ENCODE assay signal across 9 cellular contexts in genomic region chr18:49490246-49490762, GRCh38. TPM values are rescaled to one million over a fixed set of nuclear protein-coding genes. Genes with fewer than 3 reads are reported as not detected.
DNase-seq lines count a peak whose midpoint lies in the region; FAIRE-seq and TF ChIP-seq lines count a peak whose summit lies in the region.
"Had no signal": no experiment of that assay in that cellular context is flagged by ENCODE, and none has a peak within 500 bp of the region (broad histone marks: within the 10 kb centered on the region; RNA-seq: fewer than 3 reads in every experiment).

No MANE protein-coding gene starts in this region.

- H3K36me3 ChIP-seq in PC-9 (ENCODE audit: low read depth) (peaks cover 30% of the 10 kb centered on the region), H1 (ENCODE audit: control insufficient read depth in 2 of 4, insufficient read depth in 4 of 4, low read length in 3 of 4) (peaks cover 15 to 45% (median 37%) of the 10 kb centered on the region in 4 experiments)

- no TSS peak for BruUV-seq in PC-9 (replicated peaks; lab: Mats Ljungman, UMichigan)

- H2BK120ac ChIP-seq in H1 (replicated peaks; ENCODE audit: low read depth, low read length) = no peak overlapping the region

- no peak overlapping the region for H2BK15ac ChIP-seq in H1 (ENCODE audit: low read length)

- CTCF ChIA-PET in PC-9 (lab: Charles Lee) (no interaction called here), H1 (lab: Charles Lee; ENCODE audit: partially characterized antibody) (no interaction called here)

- peaks cover 7% of the 10 kb centered on the region for H3K23me2 ChIP-seq in H1 (ENCODE audit: low read depth, low read length)

- no peak overlapping the region for H4K91ac ChIP-seq in H1 (replicated peaks; ENCODE audit: insufficient read length, low read length)

- peak overlapping the region in 1 of 4 experiments; percentile 16; a peak in 1 of 7 replicates for H3K9ac ChIP-seq in H1 (replicated peaks in 1 of 4; ENCODE audit: extremely low read depth in 1 of 4, low read depth in 3 of 4, low read length in 3 of 4)

- no peak; a peak in 1 of 3 replicates for TF ChIP-seq POLR2A in H1 (IDR thresholded peaks at IDR 0.05; ENCODE audit: control extremely low read depth in 1 of 2, low read depth in 2 of 2, low read length in 2 of 2)

- H3K4me1 ChIP-seq in PC-9 (replicated peaks; ENCODE audit: insufficient read depth) (peaks cover 31% of the 10 kb centered on the region), H1 (replicated peaks in 1 of 4; ENCODE audit: control insufficient read depth in 3 of 4, insufficient read depth in 4 of 4, low read length in 3 of 4) (peaks cover 3 to 8% (median 3%) of the 10 kb centered on the region in 4 experiments; a peak in 5 of 7 replicates)

- H3K79me2 ChIP-seq in PC-9 (ENCODE audit: low read depth) (peaks cover 46% of the 10 kb centered on the region), H1 (ENCODE audit: control insufficient read depth in 1 of 2, insufficient read depth in 2 of 2, low read length in 2 of 2) (peaks cover 6 to 39% of the 10 kb centered on the region in 2 experiments)

- H4K5ac ChIP-seq in H1 (ENCODE audit: insufficient read length, low read depth, low read length) = no peak overlapping the region

- no peak overlapping the region for H3K4ac ChIP-seq in H1 (replicated peaks; ENCODE audit: insufficient read length, low read depth, low read length)

- H4K20me1 ChIP-seq in PC-9 (ENCODE audit: insufficient read depth) (peaks cover 18% of the 10 kb centered on the region; the same call in 1 of the 2 replicates), H1 (replicated peaks in 1 of 2; ENCODE audit: control insufficient read depth in 1 of 2, insufficient read depth in 2 of 2, low read length in 2 of 2) (peaks cover 7% of the 10 kb centered on the region in 2 experiments)

- H4K8ac ChIP-seq in H1 (ENCODE audit: extremely low read depth, insufficient read depth, low read length) = no peak overlapping the region

- WGBS in H1 (ENCODE audit: extremely low coverage in 1 of 2, insufficient coverage in 1 of 2, insufficient read length in 1 of 2, insufficient replicate concordance in 2 of 2, low coverage in 1 of 2, low lambda C conversion rate in 2 of 2, missing lambda C conversion rate in 1 of 2), 2 experiments = 90% methylated on average over 4 of the region's 4 CpGs; no CpG with 5 or more reads in 1 of the 2 experiments

- TF ChIP-seq CTCF in PC-9 (conservative IDR thresholded peaks at IDR 0.05) (no peak), H1 (IDR thresholded peaks at IDR 0.05; ENCODE audit: control extremely low read depth in 1 of 3, insufficient read depth in 1 of 3, low read depth in 1 of 3, low read length in 3 of 3) (no peak), retinal pigment epithelial cell (conservative IDR thresholded peaks at IDR 0.05; ENCODE audit: low read depth, low read length) (no peak)

- H3K79me1 ChIP-seq in H1 (ENCODE audit: low read depth, low read length) = no peaks in the 10 kb centered on the region

- TF ChIP-seq RAD21 in H1 (IDR thresholded peaks at IDR 0.05 in 1 of 2, conservative IDR thresholded peaks at IDR 0.05 in 1 of 2; ENCODE audit: low read depth in 2 of 2, low read length in 2 of 2) = no peak

- H3K4me3 ChIP-seq in PC-9 = peak overlapping the region; percentile 97
- H3K4me3 ChIP-seq in H1 (ENCODE audit: extremely low read depth in 1 of 4, insufficient read depth in 2 of 4, low read depth in 3 of 4, low read length in 4 of 4) = peak overlapping the region in 2 of 4 experiments; percentile 30 to 88; a peak in 3 of 8 replicates
- peak overlapping the region; percentile 99 for H3K4me3 ChIP-seq in retinal pigment epithelial cell (ENCODE audit: low read length)

- H3K9me2 ChIP-seq in PC-9 (ENCODE audit: insufficient read depth) = no peaks in the 10 kb centered on the region

- H3K27ac ChIP-seq in PC-9 = peak overlapping the region; percentile 97
- no peak overlapping the region for H3K27ac ChIP-seq in H1 (ENCODE audit: low read depth, low read length)

- DNase-seq in DMS 273 (lab: John Stamatoyannopoulos, UW; ENCODE audit: unreplicated experiment) (peak; percentile 15), DMS 273 treated with DMSO at 0.1 percent for 48 hours (lab: John Stamatoyannopoulos, UW) (no peak), PC-9 (no peak), H1 (ENCODE audit: low read depth in 1 of 2, low spot score in 2 of 2) (no peak), retinal pigment epithelial cell (ENCODE audit: low read depth) (no peak), NCI-H510A (lab: John Stamatoyannopoulos, UW) (no peak), NCI-H1436 treated with DMSO at 0.1 percent for 48 hours (lab: John Stamatoyannopoulos, UW) (no peak), COR-L47 (lab: John Stamatoyannopoulos, UW) (no peak)
- DNase-seq: NCI-H748 treated with DMSO at 0.1 percent for 48 hours had no signal

- H3K27me3 ChIP-seq in PC-9 (ENCODE audit: insufficient read depth, low read depth) = no peaks in the 10 kb centered on the region
- H3K27me3 ChIP-seq in H1 (replicated peaks in 1 of 4; ENCODE audit: control insufficient read depth in 3 of 4, extremely low read depth in 1 of 4, insufficient read depth in 3 of 4, low read length in 3 of 4) = no peaks in the 10 kb centered on the region

- H2AFZ ChIP-seq in PC-9 (no peak overlapping the region), H1 (ENCODE audit: low read length) (no peak overlapping the region)

- no peak for FAIRE-seq in H1 (lab: Jason Lieb, UNC)

- no peak overlapping the region for H3K23ac ChIP-seq in H1 (ENCODE audit: insufficient read length)

- H2BK12ac ChIP-seq in H1 (ENCODE audit: low read depth, low read length) = no peak overlapping the region

- no peak for TF ChIP-seq EP300 in H1 (IDR thresholded peaks at IDR 0.05; ENCODE audit: borderline replicate concordance in 1 of 2, low read depth in 2 of 2, low read length in 2 of 2)

- H3K4me2 ChIP-seq in PC-9 (peak overlapping the region; percentile 97), H1 (ENCODE audit: insufficient read depth in 1 of 2, low read depth in 2 of 2, low read length in 2 of 2) (peak overlapping the region; percentile 79 to 89)

- H3K18ac ChIP-seq in H1 (ENCODE audit: extremely low read depth, low read length) = no peak overlapping the region

- H2AK5ac ChIP-seq in H1 (ENCODE audit: low read depth, low read length) = no peak overlapping the region

- no peak overlapping the region for H3K56ac ChIP-seq in H1 (replicated peaks; ENCODE audit: insufficient read length, low read depth, low read length)

- H2BK5ac ChIP-seq in H1 (ENCODE audit: low read depth, low read length) = no peak overlapping the region

- H3F3A ChIP-seq in PC-9 (ENCODE audit: insufficient read depth, low read depth) = peaks cover 55% of the 10 kb centered on the region

- H3K14ac ChIP-seq in H1 (ENCODE audit: insufficient read length) = no peak overlapping the region

- intact Hi-C loops in PC-9 (cut with micrococcal nuclease; ENCODE audit: unreplicated experiment) = no loop called here

- POLR2A ChIA-PET in PC-9 (lab: Charles Lee; ENCODE audit: unreplicated experiment) (no interaction called here), H1 (lab: Charles Lee; ENCODE audit: partially characterized antibody) (interaction anchor here (0.8 to 6.0 kb wide), 11 partner anchors 9 to 328 kb away, joined by 3 to 59 read pairs (median 4); partner anchors contain the start of gene DYM)

- no peak overlapping the region for H2BK20ac ChIP-seq in H1 (ENCODE audit: low read length)

- no peaks in the 10 kb centered on the region for H3K9me3 ChIP-seq in PC-9 (ENCODE audit: insufficient read depth, low read depth)
- H3K9me3 ChIP-seq in H1 (ENCODE audit: insufficient read depth in 2 of 2, low read depth in 1 of 2, low read length in 1 of 2) = no peaks in the 10 kb centered on the region

TF ChIP-seq in H1, 55 proteins besides CTCF, POLR2A, EP300 and RAD21:
- no peak for TF ChIP-seq ATF3 (IDR thresholded peaks at IDR 0.05; ENCODE audit: insufficient read depth, low read depth, low read length)
TF ChIP-seq in H1: peak in this region for 0.

RNA-seq across cellular contexts. Expression of gene RPL17, which starts 2.0 kb away (rescaled TPM):
- 1,187 and 1,243 TPM in 2 replicates for total RNA-seq in PC-9 (2021)
- total RNA-seq in H1 (2021; fragmentation: NEBNext Ultra II Directional; extraction: Animal tissue kit (Norgen Biotek cat#: 25700)) = 2,692 and 2,707 TPM in 2 replicates
- polyA plus RNA-seq in H1 (2011; rRNA removed) = 2,550 and 4,330 TPM in 2 replicates
- polyA plus RNA-seq in H1 (2011; cell fraction: cytosol; rRNA removed) = 4,763 TPM
- polyA plus RNA-seq in H1 (2011; cell fraction: nucleus; rRNA removed) = 1,813 TPM
- polyA plus RNA-seq in H1 (2012, experiment 1 of 2) = 3,622 to 5,232 TPM (median 4,180 TPM) in 4 replicates
- polyA plus RNA-seq in H1 (2012, experiment 2 of 2) = 1,892 TPM
- 4,430 TPM for polyA plus RNA-seq in H1 (2013, experiment 1 of 2)
- polyA plus RNA-seq in H1 (2013, experiment 2 of 2) = 4,563 TPM
- polyA minus RNA-seq in H1 (2011; rRNA and poly(A)+ RNA removed) = 1,374 and 2,105 TPM in 2 replicates
- 674 TPM for polyA minus RNA-seq in H1 (2011; cell fraction: cytosol; rRNA and poly(A)+ RNA removed)
- polyA minus RNA-seq in H1 (2011; cell fraction: nucleus; rRNA and poly(A)+ RNA removed) = 1,076 TPM

RNA-seq across cellular contexts. Expression of gene C18orf32, which starts 3.3 kb away (rescaled TPM):
- total RNA-seq in PC-9 (2021) = 11.3 and 19.2 TPM in 2 replicates
- total RNA-seq in H1 (2021; fragmentation: NEBNext Ultra II Directional; extraction: Animal tissue kit (Norgen Biotek cat#: 25700)) = 20.1 and 22.9 TPM in 2 replicates
- 14.9 and 17.3 TPM in 2 replicates for polyA plus RNA-seq in H1 (2011; rRNA removed)
- 21.1 TPM for polyA plus RNA-seq in H1 (2011; cell fraction: cytosol; rRNA removed)
- 11.5 TPM for polyA plus RNA-seq in H1 (2011; cell fraction: nucleus; rRNA removed)
- 5.7 to 9.1 TPM (median 8.2 TPM) in 4 replicates for polyA plus RNA-seq in H1 (2012, experiment 1 of 2)
- 17.5 TPM for polyA plus RNA-seq in H1 (2012, experiment 2 of 2)
- polyA plus RNA-seq in H1 (2013, experiment 1 of 2) = 39.6 TPM
- polyA plus RNA-seq in H1 (2013, experiment 2 of 2) = 42.4 TPM
- polyA minus RNA-seq in H1 (2011; rRNA and poly(A)+ RNA removed) = 1.1 and 1.7 TPM in 2 replicates
- 8.6 TPM for polyA minus RNA-seq in H1 (2011; cell fraction: cytosol; rRNA and poly(A)+ RNA removed)
- 6.0 TPM for polyA minus RNA-seq in H1 (2011; cell fraction: nucleus; rRNA and poly(A)+ RNA removed)

RNA-seq across cellular contexts. Expression of gene DYM, which starts 29.9 kb away (rescaled TPM):
- total RNA-seq in PC-9 (2021) = 28.0 and 40.8 TPM in 2 replicates
- 60.7 and 63.8 TPM in 2 replicates for total RNA-seq in H1 (2021; fragmentation: NEBNext Ultra II Directional; extraction: Animal tissue kit (Norgen Biotek cat#: 25700))
- polyA plus RNA-seq in H1 (2011; rRNA removed) = 25.5 and 32.9 TPM in 2 replicates
- polyA plus RNA-seq in H1 (2011; cell fraction: cytosol; rRNA removed) = 29.7 TPM
- polyA plus RNA-seq in H1 (2011; cell fraction: nucleus; rRNA removed) = 26.4 TPM
- 29.7 to 50.9 TPM (median 34.3 TPM) in 4 replicates for polyA plus RNA-seq in H1 (2012, experiment 1 of 2)
- polyA plus RNA-seq in H1 (2012, experiment 2 of 2) = 4.5 TPM
- polyA plus RNA-seq in H1 (2013, experiment 1 of 2) = 36.2 TPM
- 34.9 TPM for polyA plus RNA-seq in H1 (2013, experiment 2 of 2)
- 79.1 and 91.3 TPM in 2 replicates for polyA minus RNA-seq in H1 (2011; rRNA and poly(A)+ RNA removed)
- polyA minus RNA-seq in H1 (2011; cell fraction: cytosol; rRNA and poly(A)+ RNA removed) = 50.1 TPM
- polyA minus RNA-seq in H1 (2011; cell fraction: nucleus; rRNA and poly(A)+ RNA removed) = 183 TPM
